Comparison of ENCODE assay signal across 17 cellular contexts in genomic region chr12:53670966-53671365, GRCh38. TPM values are rescaled to one million over a fixed set of nuclear protein-coding genes. Genes with fewer than 3 reads are reported as not detected.
DNase-seq lines count a peak whose midpoint lies in the region; ATAC-seq and TF ChIP-seq lines count a peak whose summit lies in the region.
"Had no signal": no experiment of that assay in that cellular context is flagged by ENCODE, and none has a peak within 500 bp of the region (broad histone marks: within the 10 kb centered on the region; RNA-seq: fewer than 3 reads in every experiment).

No MANE protein-coding gene starts in this region.

- no peaks in the 10 kb centered on the region for H3K27me3 Mint-ChIP-seq in chondrocyte (ENCODE audit: low read depth)

- no peak overlapping the region for H2AFZ ChIP-seq in SK-N-SH (ENCODE audit: low read depth)
- H2AFZ ChIP-seq: PC-9 had no signal

- H3K9ac ChIP-seq in SK-N-SH, result no peak overlapping the region
- H3K9ac ChIP-seq: BLaER1 treated with 17β-estradiol and CSF1 and Interleukin-3, amounts not matched to agents 10 nM and 100 nM had no signal

- no peaks in the 10 kb centered on the region for H4K20me1 ChIP-seq in SK-N-SH (ENCODE audit: insufficient read depth)

- H3K27ac ChIP-seq in SK-N-SH (ENCODE audit: low read depth in 2 of 2, low read length in 1 of 2) (no peak overlapping the region), A673 (ENCODE audit: low read depth, low read length, poor library complexity, severe bottlenecking) (peak overlapping the region; percentile 39), HL-60 (replicated peaks) (0 out of 2 replicates have a peak overlapping the region, but pooled peaks have one; percentile 11)
- H3K27ac ChIP-seq: BLaER1 treated with 17β-estradiol and CSF1 and Interleukin-3, amounts not matched to agents 10 nM and 100 nM; PC-9; SJCRH30 had no signal

- H3K4me1 Mint-ChIP-seq in chondrocyte (ENCODE audit: low read depth), result peaks cover 24% of the 10 kb centered on the region

- no peaks in the 10 kb centered on the region for H3K9me2 ChIP-seq in SK-N-SH

- H3K9me3 ChIP-seq in SK-N-SH, result no peaks in the 10 kb centered on the region
- no peaks in the 10 kb centered on the region for H3K9me3 ChIP-seq in A673 (ENCODE audit: low read depth, low read length, poor library complexity, severe bottlenecking)
- H3K9me3 ChIP-seq: BLaER1 treated with 17β-estradiol and CSF1 and Interleukin-3, amounts not matched to agents 10 nM and 100 nM; SJCRH30 had no signal

- no peak overlapping the region for H3K4me2 ChIP-seq in SK-N-SH
- H3K4me2 ChIP-seq: PC-9 had no signal

- POLR2A ChIA-PET in SK-N-SH (lab: Yijun Ruan, JAX) (no interaction called here), A673 (lab: Charles Lee; ENCODE audit: low non-redundant PET) (interaction anchor here (0.6 kb wide), 1 partner anchor 61 kb away, joined by 3 read pairs; no protein-coding TSS in a partner anchor)

- BruUV-seq in A673 (replicated peaks; lab: Mats Ljungman, UMichigan), result no TSS peak

- H3K9me3 Mint-ChIP-seq in chondrocyte (ENCODE audit: low read depth), result no peaks in the 10 kb centered on the region
- H3K9me3 Mint-ChIP-seq: CD8-positive, alpha-beta memory T cell had no signal

- H3K27ac Mint-ChIP-seq in chondrocyte (ENCODE audit: unreplicated experiment), result no peak overlapping the region

- H3F3A ChIP-seq in SK-N-SH (replicated peaks; ENCODE audit: insufficient read depth), result peaks cover 6% of the 10 kb centered on the region

- H3K4me1 ChIP-seq in SK-N-SH (ENCODE audit: control insufficient read depth in 1 of 2, insufficient read depth in 2 of 2, low read depth in 1 of 2, low read length in 1 of 2) (peaks cover 0 to 5% of the 10 kb centered on the region in 2 experiments; a peak in 2 of 4 replicates), A673 (ENCODE audit: insufficient read depth, low read length, poor library complexity, severe bottlenecking) (peaks cover 22% of the 10 kb centered on the region)
- H3K4me1 ChIP-seq: SJCRH30 had no signal

- intact Hi-C loops in A673 (cut with micrococcal nuclease; ENCODE audit: unreplicated experiment), result no loop called here

- ATAC-seq in SK-N-SH treated with all-trans-retinoic acid at 6 μM for 48 hours, result no peak
- no peak for ATAC-seq in GM19351 (IDR thresholded peaks at IDR 0.05; ENCODE audit: unreplicated experiment)

- no peak for TF ChIP-seq RAD21 in SK-N-SH (IDR thresholded peaks at IDR 0.05; ENCODE audit: low read length)

- no peak for DNase-seq in SK-N-SH
- no peak for DNase-seq in A673 (ENCODE audit: low spot score)
- no peak for DNase-seq in HL-60 (ENCODE audit: low read depth in 1 of 2, low spot score in 1 of 2)
- peak; percentile 8 for DNase-seq in choroid plexus epithelial cell (ENCODE audit: low read depth)
- no peak for DNase-seq in NK-92 (lab: John Stamatoyannopoulos, UW; ENCODE audit: unreplicated experiment)
- no peak for DNase-seq in chondrocyte (ENCODE audit: low spot score)
- DNase-seq: CD8-positive, alpha-beta memory T cell; IMR-90; NCI-H1417 treated with DMSO at 0.1 percent for 48 hours; NCI-H2029; NCI-H2171; NCI-H446; PC-9; SJCRH30 had no signal

- CTCF ChIA-PET in SK-N-SH (lab: Yijun Ruan, JAX) (interaction anchor here (0.7 to 1.7 kb wide), 3 partner anchors 73 to 128 kb away, joined by 3 to 4 read pairs (median 4); no protein-coding TSS in a partner anchor), A673 (lab: Charles Lee) (no interaction called here)

- H3K79me2 ChIP-seq in SK-N-SH (ENCODE audit: insufficient read depth), result peaks cover 54% of the 10 kb centered on the region

- TF ChIP-seq EP300 in SK-N-SH (IDR thresholded peaks at IDR 0.05; ENCODE audit: borderline replicate concordance in 1 of 2, low read depth in 1 of 2, low read length in 1 of 2), result no peak

- no peak overlapping the region for H3K4me3 Mint-ChIP-seq in chondrocyte (ENCODE audit: unreplicated experiment)

- H3K27me3 ChIP-seq in SK-N-SH (ENCODE audit: insufficient read depth) (no peaks in the 10 kb centered on the region), A673 (replicated peaks; ENCODE audit: insufficient read depth, low read depth, low read length, poor library complexity) (no peaks in the 10 kb centered on the region), HL-60 (ENCODE audit: insufficient read depth, poor library complexity, severe bottlenecking) (no peaks in the 10 kb centered on the region)
- H3K27me3 ChIP-seq: BLaER1 treated with 17β-estradiol and CSF1 and Interleukin-3, amounts not matched to agents 10 nM and 100 nM; SJCRH30 had no signal

- H3K36me3 ChIP-seq in SK-N-SH (replicated peaks in 1 of 2; ENCODE audit: control insufficient read depth in 1 of 2, insufficient read depth in 2 of 2, low read length in 1 of 2), result peaks cover 42 to 71% of the 10 kb centered on the region in 2 experiments
- peaks cover 78% of the 10 kb centered on the region for H3K36me3 ChIP-seq in A673 (ENCODE audit: insufficient read depth, low read length, poor library complexity, severe bottlenecking)

- H3K36me3 Mint-ChIP-seq in chondrocyte (ENCODE audit: low read depth), result peaks cover 31% of the 10 kb centered on the region

- TF ChIP-seq CTCF in SK-N-SH (IDR thresholded peaks at IDR 0.05), result no peak
- no peak for TF ChIP-seq CTCF in A673 (conservative IDR thresholded peaks at IDR 0.05; ENCODE audit: low read depth, low read length)
- TF ChIP-seq CTCF in HL-60 (IDR thresholded peaks at IDR 0.05; ENCODE audit: insufficient read depth, low read length), result no peak
- no peak for TF ChIP-seq CTCF in choroid plexus epithelial cell (conservative IDR thresholded peaks at IDR 0.05; ENCODE audit: low read depth, low read length)
- no peak for TF ChIP-seq CTCF in chondrocyte (IDR thresholded peaks at IDR 0.05)

- no peak overlapping the region for H3K4me3 ChIP-seq in SK-N-SH (ENCODE audit: low read depth in 2 of 2, low read length in 1 of 2)
- H3K4me3 ChIP-seq in A673 (ENCODE audit: low read depth, low read length, poor library complexity, severe bottlenecking), result no peak overlapping the region
- H3K4me3 ChIP-seq in HL-60 (replicated peaks; ENCODE audit: insufficient read depth, low read length), result no peak overlapping the region
- H3K4me3 ChIP-seq in choroid plexus epithelial cell (ENCODE audit: low read depth, low read length), result no peak overlapping the region
- H3K4me3 ChIP-seq: BLaER1 treated with 17β-estradiol and CSF1 and Interleukin-3, amounts not matched to agents 10 nM and 100 nM; PC-9; SJCRH30 had no signal

TF ChIP-seq in SK-N-SH, 30 proteins besides CTCF, POLR2A, EP300 and RAD21 (continues in another document):
- TF ChIP-seq GATA2 (CRISPR knock-in tag; IDR thresholded peaks at IDR 0.05) (peak; percentile 31), FOXJ3 (CRISPR knock-in tag; IDR thresholded peaks at IDR 0.05) (no peak), USF1 (IDR thresholded peaks at IDR 0.05; ENCODE audit: borderline replicate concordance, low read depth) (no peak), MEF2A (IDR thresholded peaks at IDR 0.05; ENCODE audit: borderline replicate concordance, low read depth) (no peak), JUND (IDR thresholded peaks at IDR 0.05) (no peak), EZH2phosphoT487 (IDR thresholded peaks at IDR 0.05; ENCODE audit: borderline replicate concordance, low read depth) (no peak)

TF ChIP-seq in SK-N-SH treated with all-trans-retinoic acid at 6 μM for 48 hours, 23 proteins besides CTCF, POLR2A, EP300 and RAD21 (continues in another document):
- TF ChIP-seq CREB5 (CRISPR knock-in tag; IDR thresholded peaks at IDR 0.05; ENCODE audit: low read depth) (no peak), ZNF565 (CRISPR knock-in tag; conservative IDR thresholded peaks at IDR 0.05; ENCODE audit: low read depth) (no peak), PPARA (CRISPR knock-in tag; IDR thresholded peaks at IDR 0.05; ENCODE audit: borderline replicate concordance) (no peak), ISL1 (CRISPR knock-in tag; IDR thresholded peaks at IDR 0.05) (no peak), ZNF8 (CRISPR knock-in tag; IDR thresholded peaks at IDR 0.05) (no peak)
- TF ChIP-seq, protein P1, sequence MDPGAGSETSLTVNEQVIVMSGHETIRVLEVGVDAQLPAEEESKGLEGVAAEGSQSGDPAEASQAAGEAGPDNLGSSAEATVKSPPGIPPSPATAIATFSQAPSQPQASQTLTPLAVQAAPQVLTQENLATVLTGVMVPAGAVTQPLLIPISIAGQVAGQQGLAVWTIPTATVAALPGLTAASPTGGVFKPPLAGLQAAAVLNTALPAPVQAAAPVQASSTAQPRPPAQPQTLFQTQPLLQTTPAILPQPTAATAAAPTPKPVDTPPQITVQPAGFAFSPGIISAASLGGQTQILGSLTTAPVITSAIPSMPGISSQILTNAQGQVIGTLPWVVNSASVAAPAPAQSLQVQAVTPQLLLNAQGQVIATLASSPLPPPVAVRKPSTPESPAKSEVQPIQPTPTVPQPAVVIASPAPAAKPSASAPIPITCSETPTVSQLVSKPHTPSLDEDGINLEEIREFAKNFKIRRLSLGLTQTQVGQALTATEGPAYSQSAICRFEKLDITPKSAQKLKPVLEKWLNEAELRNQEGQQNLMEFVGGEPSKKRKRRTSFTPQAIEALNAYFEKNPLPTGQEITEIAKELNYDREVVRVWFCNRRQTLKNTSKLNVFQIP (CRISPR knock-in tag; IDR thresholded peaks at IDR 0.05; ENCODE audit: borderline replicate concordance, low read depth), result no peak

RNA-seq across cellular contexts. Expression of gene ATP5MC2, which starts 4.9 kb away (rescaled TPM):
- 309 and 319 TPM in 2 replicates for polyA plus RNA-seq in SK-N-SH (2012; rRNA removed)
- polyA plus RNA-seq in SK-N-SH (2012; cell fraction: cytosol; rRNA removed), result 231 and 288 TPM in 2 replicates
- polyA plus RNA-seq in SK-N-SH (2012; cell fraction: nucleus; rRNA removed), result 116 and 117 TPM in 2 replicates
- total RNA-seq in A673 (2021) (447 and 450 TPM in 2 replicates), chondrocyte (201 to 204 TPM (median 203 TPM) in 3 replicates)

RNA-seq across cellular contexts. Expression of gene ATF7, which starts 44.8 kb away (rescaled TPM):
- polyA plus RNA-seq in SK-N-SH (2012; rRNA removed), result 12.8 and 17.3 TPM in 2 replicates
- polyA plus RNA-seq in SK-N-SH (2012; cell fraction: cytosol; rRNA removed), result 10.6 and 10.9 TPM in 2 replicates
- 24.9 and 25.3 TPM in 2 replicates for polyA plus RNA-seq in SK-N-SH (2012; cell fraction: nucleus; rRNA removed)
- total RNA-seq in A673 (2021) (38.8 and 44.3 TPM in 2 replicates), chondrocyte (44.4 to 52.7 TPM (median 51.2 TPM) in 3 replicates)

RNA-seq across cellular contexts. Expression of gene CALCOCO1, which starts 56.3 kb away (rescaled TPM):
- polyA plus RNA-seq in SK-N-SH (2012; rRNA removed), result 72.1 and 130 TPM in 2 replicates
- polyA plus RNA-seq in SK-N-SH (2012; cell fraction: cytosol; rRNA removed), result 43.0 and 60.7 TPM in 2 replicates
- polyA plus RNA-seq in SK-N-SH (2012; cell fraction: nucleus; rRNA removed), result 261 and 365 TPM in 2 replicates
- total RNA-seq in A673 (2021) (16.8 and 34.0 TPM in 2 replicates), chondrocyte (80.9 to 96.6 TPM (median 86.9 TPM) in 3 replicates)

Comparison
In these comparisons a context has a peak if more than half of its experiments do, and no peak if none do; other contexts are left out.
1. H3K27ac ChIP-seq: peak in A673 (single experiment) and HL-60 (single experiment); none in SK-N-SH (0 of 2).